1 cellular context compared by ENCODE assay signal in genomic region chr7:113907617-113908016, GRCh38.
TF ChIP-seq lines count a peak whose summit lies in the region.

No MANE protein-coding gene starts in this region.

TF ChIP-seq in HepG2, 621 proteins besides CTCF, POLR2A, EP300 and RAD21:
- no peak for TF ChIP-seq ZBTB40 (IDR thresholded peaks at IDR 0.05)
- no peak for TF ChIP-seq ZBTB40 (CRISPR knock-in tag; IDR thresholded peaks at IDR 0.05)
- peak; percentile 80 for TF ChIP-seq MAFF (IDR thresholded peaks at IDR 0.05; ENCODE audit: low read depth, low read length)
- peak; percentile 78 to 84 for TF ChIP-seq MAFK (conservative IDR thresholded peaks at IDR 0.05 in 1 of 2, IDR thresholded peaks at IDR 0.05 in 1 of 2; ENCODE audit: low read length in 2 of 2)
TF ChIP-seq in HepG2: peak in this region for 2.
